34 cellular contexts compared by ENCODE assay signal in the genomic region with DNA sequence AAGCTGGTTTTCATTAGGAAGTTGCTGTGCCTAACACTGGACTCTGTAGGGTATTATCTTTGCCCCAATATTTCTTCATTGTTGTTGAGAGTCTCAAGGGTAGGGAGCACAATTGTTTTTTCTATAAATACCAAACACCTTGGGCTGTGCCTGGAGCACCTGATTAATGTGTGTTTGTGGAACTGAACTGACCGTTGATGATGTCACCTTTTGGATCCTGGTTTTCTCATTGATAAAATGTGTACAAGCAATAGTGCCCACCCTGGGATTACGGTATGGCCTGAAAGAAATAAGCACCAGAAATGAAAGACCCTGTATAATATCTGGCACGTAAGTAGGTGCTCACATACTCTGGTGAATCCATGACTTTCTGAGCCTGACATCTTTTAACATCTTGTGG. TPM values are rescaled to one million over a fixed set of nuclear protein-coding genes. Genes with fewer than 3 reads are reported as not detected.
"Had no signal": no experiment of that assay in that cellular context is flagged by ENCODE, and none has a peak within 500 bp of the region (broad histone marks: within the 10 kb centered on the region; RNA-seq: fewer than 3 reads in every experiment).

No MANE protein-coding gene starts in this region.

- H3K36me3 ChIP-seq: neural progenitor cell, ovary, spleen, suprapubic skin, tibial artery, transverse colon, upper lobe of left lung, vagina had no signal

- H3K9me3 Mint-ChIP-seq: natural killer cell; nephron; neural progenitor cell; stimulated activated memory B cell treated with anti-CD40 and anti-IgM and Interleukin-4, amounts not matched to agents 10 μg/mL and 1 μg/mL and 100 μg/mL, for 72 hours; stimulated activated naive CD8-positive, alpha-beta T cell treated with anti-CD3 and anti-CD28 coated beads, Interleukin-15, amount 100 ng/mL, for 72 hours had no signal

- H3K27ac Mint-ChIP-seq: natural killer cell; nephron; neural progenitor cell; progenitor cell of endocrine pancreas; stimulated activated memory B cell treated with anti-CD40 and anti-IgM and Interleukin-4, amounts not matched to agents 10 μg/mL and 1 μg/mL and 100 μg/mL, for 72 hours; stimulated activated naive CD8-positive, alpha-beta T cell treated with anti-CD3 and anti-CD28 coated beads, Interleukin-15, amount 100 ng/mL, for 72 hours had no signal

- H3K36me3 Mint-ChIP-seq: natural killer cell; neural progenitor cell; stimulated activated memory B cell treated with anti-CD40 and anti-IgM and Interleukin-4, amounts not matched to agents 10 μg/mL and 1 μg/mL and 100 μg/mL, for 72 hours had no signal

- H3K4me3 Mint-ChIP-seq: natural killer cell; nephron; neural progenitor cell; stimulated activated memory B cell treated with anti-CD40 and anti-IgM and Interleukin-4, amounts not matched to agents 10 μg/mL and 1 μg/mL and 100 μg/mL, for 72 hours; stimulated activated naive CD8-positive, alpha-beta T cell treated with anti-CD3 and anti-CD28 coated beads, Interleukin-15, amount 100 ng/mL, for 72 hours had no signal

- H3K27me3 ChIP-seq: ovary, testis, upper lobe of left lung, vagina had no signal

- H3K9ac ChIP-seq: neural progenitor cell, parathyroid adenoma had no signal

- H3K4me1 ChIP-seq: parathyroid adenoma, psoas muscle, spleen, suprapubic skin, testis, tibial artery, transverse colon, upper lobe of left lung, vagina had no signal

- DNase-seq: natural killer cell; occipital lobe; ovary; posterior cingulate gyrus; psoas muscle; right cardiac atrium; spleen; stimulated activated CD4-positive, alpha-beta T cell treated with anti-CD3 and anti-CD28 coated beads, Interleukin-12 subunit alpha, Interleukin-12 subunit beta, amount 100 ng/mL, for 4 hours; stimulated activated CD4-positive, alpha-beta T cell treated with anti-CD3 and anti-CD28 coated beads, Interleukin-1b, Interleukin-23, amount 100 ng/mL, for 48 hours; stimulated activated CD4-positive, alpha-beta T cell treated with anti-CD3 and anti-CD28 coated beads, Interleukin-4, amount 100 ng/mL, for 1 hour; stimulated activated CD4-positive, alpha-beta T cell treated with anti-CD3 and anti-CD28 coated beads, Interleukin-4, amount 100 ng/mL, for 4 hours; stimulated activated CD8-positive, alpha-beta memory T cell treated with anti-CD3 and anti-CD28 coated beads, Interleukin-4, amount 100 ng/mL, for 48 hours; stimulated activated naive CD4-positive, alpha-beta T cell; stimulated activated naive CD8-positive, alpha-beta T cell treated with anti-CD3 and anti-CD28 coated beads, Interleukin-15, amount 100 ng/mL, for 72 hours; stimulated activated naive CD8-positive, alpha-beta T cell treated with anti-CD3 and anti-CD28 coated beads, Interleukin-15, Interleukin-2, amounts not matched to agents 100 U/mL and 50 U/mL, for 24 hours; substantia nigra; testis; tibial artery; transverse colon; upper lobe of left lung had no signal

- H3K9me3 ChIP-seq: ovary, psoas muscle, spleen, suprapubic skin, testis, tibial artery, transverse colon, upper lobe of left lung, vagina had no signal

- H3K4me3 ChIP-seq: neural progenitor cell, ovary, psoas muscle, skin epidermis, smooth muscle cell, spleen, suprapubic skin, testis, tibial artery, transverse colon, upper lobe of left lung, vagina had no signal

- H3K4me1 Mint-ChIP-seq: natural killer cell; nephron; stimulated activated memory B cell treated with anti-CD40 and anti-IgM and Interleukin-4, amounts not matched to agents 10 μg/mL and 1 μg/mL and 100 μg/mL, for 72 hours; stimulated activated naive CD8-positive, alpha-beta T cell treated with anti-CD3 and anti-CD28 coated beads, Interleukin-15, amount 100 ng/mL, for 72 hours had no signal

- H3K27ac ChIP-seq: neural progenitor cell, ovary, parathyroid adenoma, psoas muscle, skin epidermis, spleen, suprapubic skin, testis, tibial artery, transverse colon, upper lobe of left lung, vagina had no signal

- ATAC-seq: natural killer cell; psoas muscle; right cardiac atrium; sciatic nerve; stimulated activated memory B cell treated with anti-CD40 and anti-IgM and Interleukin-4, amounts not matched to agents 10 μg/mL and 1 μg/mL and 100 μg/mL, for 72 hours; stimulated activated naive CD8-positive, alpha-beta T cell treated with anti-CD3 and anti-CD28 coated beads, Interleukin-15, amount 100 ng/mL, for 72 hours; stimulated activated naive CD8-positive, alpha-beta T cell treated with anti-CD3 and anti-CD28 coated beads, Interleukin-15, Interleukin-2, amounts not matched to agents 100 U/mL and 50 U/mL, for 24 hours had no signal

RNA-seq across cellular contexts. Expression of gene KCNA2, which starts 39.3 kb away (rescaled TPM):
- total RNA-seq: osteoblast, renal cortical epithelial cell had no signal

RNA-seq across cellular contexts. Expression of gene KCNA10, which starts 47.9 kb away (rescaled TPM):
- total RNA-seq: natural killer cell, occipital lobe, osteoblast, ovary, progenitor cell of endocrine pancreas, psoas muscle, renal cortical epithelial cell, right cardiac atrium, sciatic nerve, smooth muscle cell, suprapubic skin, transverse colon, upper lobe of left lung, ureter, vagina had no signal
- polyA plus RNA-seq: neural cell, ovary, psoas muscle, right cardiac atrium, smooth muscle cell, spleen had no signal
